ENCODE assay signal across 1 cellular context in genomic region chr9:96122255-96122654, GRCh38.
TF ChIP-seq lines count a peak whose summit lies in the region.

No MANE protein-coding gene starts in this region.

TF ChIP-seq in SK-N-SH treated with all-trans-retinoic acid at 6 μM for 48 hours, 23 proteins besides CTCF, POLR2A, EP300 and RAD21 (continued from another document):
- no peak for TF ChIP-seq PATZ1 (CRISPR knock-in tag; IDR thresholded peaks at IDR 0.05; ENCODE audit: borderline replicate concordance)
- TF ChIP-seq TOX (CRISPR knock-in tag; IDR thresholded peaks at IDR 0.05; ENCODE audit: borderline replicate concordance): no peak
- TF ChIP-seq GLIS3 (CRISPR knock-in tag; IDR thresholded peaks at IDR 0.05): no peak
- TF ChIP-seq ZC3H10 (CRISPR knock-in tag; IDR thresholded peaks at IDR 0.05): no peak
